In genomic region chr6:39791311-39791710, GRCh38 we compare ENCODE assay signal across 9 cellular contexts. TPM values are rescaled to one million over a fixed set of nuclear protein-coding genes. Genes with fewer than 3 reads are reported as not detected.
A peak's percentile ranks its signal among the peaks of the same experiment; 100 is the strongest.
DNase-seq lines count a peak whose midpoint lies in the region; ATAC-seq and TF ChIP-seq lines count a peak whose summit lies in the region.
"Had no signal": no experiment of that assay in that cellular context is flagged by ENCODE, and none has a peak within 500 bp of the region (broad histone marks: within the 10 kb centered on the region; RNA-seq: fewer than 3 reads in every experiment).

No MANE protein-coding gene starts in this region.

- H3K9ac ChIP-seq in HCT116 (ENCODE audit: low read length): no peak overlapping the region

- TF ChIP-seq CTCF in HCT116 (IDR thresholded peaks at IDR 0.05 in 2 of 3, conservative IDR thresholded peaks at IDR 0.05 in 1 of 3; ENCODE audit: borderline replicate concordance in 1 of 3, insufficient read depth in 1 of 3, low read depth in 2 of 3, low read length in 2 of 3) (no peak), mesothelial cell of epicardium (IDR thresholded peaks at IDR 0.05; ENCODE audit: unreplicated experiment) (no peak), prostate gland (IDR thresholded peaks at IDR 0.05) (no peak), adrenal gland (IDR thresholded peaks at IDR 0.05) (peak in 2 of 6 experiments; percentile 15 to 21)

- H3K79me2 ChIP-seq in HCT116 (ENCODE audit: insufficient read depth, low read length): no peaks in the 10 kb centered on the region

- H3K36me3 ChIP-seq in HCT116 (ENCODE audit: control insufficient read depth in 1 of 2, insufficient read depth in 2 of 2, low read length in 2 of 2) (no peaks in the 10 kb centered on the region), prostate gland (no peaks in the 10 kb centered on the region), adrenal gland (replicated peaks in 1 of 2) (no peaks in the 10 kb centered on the region)

- H3K4me1 Mint-ChIP-seq in mesothelial cell of epicardium: peaks cover 27% of the 10 kb centered on the region

- RAD21 ChIA-PET in HCT116 (lab: Charles Lee; ENCODE audit: low non-redundant PET in 1 of 2, low total read pairs in 2 of 2, uncharacterized antibody in 2 of 2, unreplicated experiment in 2 of 2): no interaction called here

- no peak for ATAC-seq in HCT116

- 31% methylated on average over 1 of the region's 1 CpG for WGBS in prostate gland
- 28 to 47% (median 34%) methylated on average over 1 of the region's 1 CpG for WGBS in adrenal gland, 4 donors

- H3K4me2 ChIP-seq in HCT116 (ENCODE audit: low read length): no peak overlapping the region

- no peaks in the 10 kb centered on the region for H3K9me2 ChIP-seq in HCT116 (ENCODE audit: insufficient read depth)

- CTCF ChIA-PET in HCT116 (lab: Charles Lee): no interaction called here

- no peaks in the 10 kb centered on the region for H4K20me1 ChIP-seq in HCT116 (ENCODE audit: insufficient read depth)

- H3K27me3 ChIP-seq in HCT116 (ENCODE audit: insufficient read depth, low read length) (peaks cover 26% of the 10 kb centered on the region), prostate gland (replicated peaks; ENCODE audit: insufficient read depth) (no peaks in the 10 kb centered on the region), adrenal gland (no peaks in the 10 kb centered on the region)

- H3K27ac Mint-ChIP-seq in mesothelial cell of epicardium: no peak overlapping the region

- peaks cover 20% of the 10 kb centered on the region for H3K27me3 Mint-ChIP-seq in mesothelial cell of epicardium (ENCODE audit: low read depth)

- H3K4me3 Mint-ChIP-seq in mesothelial cell of epicardium: peak overlapping the region; percentile 40

- H3K4me1 ChIP-seq in HCT116 (ENCODE audit: control insufficient read depth in 1 of 2, insufficient read depth in 2 of 2, low read length in 2 of 2) (no peaks in the 10 kb centered on the region), prostate gland (replicated peaks) (no peaks in the 10 kb centered on the region), adrenal gland (replicated peaks in 1 of 2) (peaks cover 0 to 33% of the 10 kb centered on the region in 2 donors)

- H3K9me3 Mint-ChIP-seq in mesothelial cell of epicardium: no peaks in the 10 kb centered on the region

- DNase-seq in AG20443 (ENCODE audit: low spot score) (peak; percentile 25), HCT116 (ENCODE audit: low read depth, low spot score) (no peak), dedifferentiated amniotic fluid mesenchymal stem cell (ENCODE audit: extremely low spot score) (peak; percentile 40), mesothelial cell of epicardium (ENCODE audit: low spot score in 2 of 2, unreplicated experiment in 2 of 2) (no peak), prostate gland (ENCODE audit: low spot score) (no peak), adrenal gland (no peak), NOMO-1 treated with dmso at 0.1 percent for 144 hours (lab: John Stamatoyannopoulos, UW; ENCODE audit: unreplicated experiment) (no peak), amniotic stem cell (lab: John Stamatoyannopoulos, UW) (no peak)
- DNase-seq: naive B cell had no signal

- TF ChIP-seq POLR2A in HCT116 (IDR thresholded peaks at IDR 0.05; ENCODE audit: borderline replicate concordance, extremely low read depth, insufficient read depth, insufficient read length) (no peak), prostate gland (IDR thresholded peaks at IDR 0.05) (no peak), adrenal gland (IDR thresholded peaks at IDR 0.05) (no peak)

- intact Hi-C loops in HCT116 (cut with micrococcal nuclease) (no loop called here), prostate gland (cut with DNase I) (loop anchor here (10.0 kb wide), 1 partner anchor 67 kb away; the partner anchor contains the start of gene KIF6), adrenal gland (cut with DNase I) (no loop called here)

- POLR2A ChIA-PET in HCT116 (lab: Charles Lee): no interaction called here

- TF ChIP-seq RAD21 in HCT116 (IDR thresholded peaks at IDR 0.05; ENCODE audit: low read depth): peak; percentile 21; the same call in 1 of the 2 replicates

- H3K27ac ChIP-seq in HCT116 (ENCODE audit: low read depth, low read length): no peak overlapping the region
- H3K27ac ChIP-seq in prostate gland: no peak overlapping the region
- peak overlapping the region in 1 of 5 donors; percentile 72 for H3K27ac ChIP-seq in adrenal gland

- H3K4me3 ChIP-seq in HCT116 (replicated peaks in 1 of 2; ENCODE audit: low read depth in 1 of 2, low read length in 2 of 2): no peak overlapping the region
- H3K4me3 ChIP-seq in prostate gland: no peak overlapping the region
- no peak overlapping the region for H3K4me3 ChIP-seq in adrenal gland

- no peaks in the 10 kb centered on the region for H3K9me3 ChIP-seq in HCT116 (ENCODE audit: control insufficient read depth in 1 of 2, insufficient read depth in 1 of 2, low read depth in 1 of 2, low read length in 2 of 2)
- no peaks in the 10 kb centered on the region for H3K9me3 ChIP-seq in prostate gland
- no peaks in the 10 kb centered on the region for H3K9me3 ChIP-seq in adrenal gland (replicated peaks in 1 of 3)

- no peak overlapping the region for H2AFZ ChIP-seq in HCT116 (ENCODE audit: low read depth, low read length, poor library complexity, severe bottlenecking)

- no TSS peak for BruUV-seq in HCT116 (replicated peaks; lab: Mats Ljungman, UMichigan)

- H3K36me3 Mint-ChIP-seq in mesothelial cell of epicardium: no peaks in the 10 kb centered on the region
- H3K36me3 Mint-ChIP-seq: naive B cell had no signal

TF ChIP-seq in HCT116, 20 proteins besides CTCF, POLR2A, EP300 and RAD21:
- TF ChIP-seq SIN3A (IDR thresholded peaks at IDR 0.05; ENCODE audit: low read depth) (no peak), SRF (IDR thresholded peaks at IDR 0.05; ENCODE audit: low read depth) (no peak), EZH2 (IDR thresholded peaks at IDR 0.05) (no peak)

RNA-seq across cellular contexts. Expression of gene DAAM2, which starts 0.9 kb away (rescaled TPM):
- not detected for total RNA-seq in HCT116 (2021; ENCODE audit: unreplicated experiment)
- polyA plus RNA-seq in HCT116 (2012): 0.05 and 0.08 TPM in 2 replicates
- total RNA-seq in mesothelial cell of epicardium: 13.3 to 15.2 TPM (median 13.7 TPM) in 3 replicates
- total RNA-seq in prostate gland: 10 to 100 TPM in 1 of 2 donors, 1 to 10 TPM in 1; 4.7 to 41.3 TPM
- total RNA-seq in adrenal gland: 10 to 100 TPM; 39.0 to 72.1 (median 56.5) TPM
- polyA plus RNA-seq in adrenal gland: 10 to 100 TPM; 28.1 to 50.6 (median 31.6) TPM

Comparison
In these comparisons a context has a peak if more than half of its experiments do, and no peak if none do; other contexts are left out.
1. DNase-seq: peak in AG20443 (single experiment) and dedifferentiated amniotic fluid mesenchymal stem cell (single experiment); none in HCT116 (single experiment), mesothelial cell of epicardium (0 of 2), prostate gland (single experiment), adrenal gland (0 of 7), NOMO-1 treated with dmso at 0.1 percent for 144 hours (single experiment) and amniotic stem cell (single experiment).